Comparison of ENCODE assay signal across 1 cellular context in genomic region chr10:6729967-6730366, GRCh38.
TF ChIP-seq lines count a peak whose summit lies in the region.

No MANE protein-coding gene starts in this region.

TF ChIP-seq in endothelial cell of umbilical vein, 7 proteins besides CTCF, POLR2A, EP300 and RAD21:
- peak; percentile 50 for TF ChIP-seq FOS (IDR thresholded peaks at IDR 0.05; ENCODE audit: borderline replicate concordance, insufficient read depth, low read length)
- TF ChIP-seq GATA2 (IDR thresholded peaks at IDR 0.05; ENCODE audit: insufficient read depth, insufficient read length, low read depth, low read length) = peak; percentile 84
- peak; percentile 64 for TF ChIP-seq POLR2AphosphoS5 (IDR thresholded peaks at IDR 0.05; ENCODE audit: insufficient read depth, low read depth, low read length)
- TF ChIP-seq EZH2 (IDR thresholded peaks at IDR 0.05; ENCODE audit: borderline replicate concordance, low read depth, low read length, severe bottlenecking) = no peak
- TF ChIP-seq JUN (IDR thresholded peaks at IDR 0.05; ENCODE audit: borderline replicate concordance, insufficient read depth, insufficient read length, low read depth) = peak; percentile 74
